Comparison of ENCODE assay signal across 8 cellular contexts in genomic region chr2:7037340-7038333, GRCh38.
DNase-seq lines count a peak whose midpoint lies in the region; FAIRE-seq and TF ChIP-seq lines count a peak whose summit lies in the region.

No MANE protein-coding gene starts in this region.

- H3K36me3 ChIP-seq in bronchial epithelial cell (ENCODE audit: control insufficient read depth, insufficient read depth, low read length): no peaks in the 10 kb centered on the region
- H3K36me3 ChIP-seq in kidney epithelial cell (ENCODE audit: control insufficient read depth, insufficient read depth, low read length): no peaks in the 10 kb centered on the region

- TF ChIP-seq POLR2A in NB4 (IDR thresholded peaks at IDR 0.05; ENCODE audit: extremely low read depth, insufficient read length): no peak

- no peak overlapping the region for H3K4me3 ChIP-seq in HFF-Myc (replicated peaks; ENCODE audit: low read depth, low read length)
- no peak overlapping the region for H3K4me3 ChIP-seq in NB4 (ENCODE audit: low read depth, low read length)
- no peak overlapping the region for H3K4me3 ChIP-seq in bronchial epithelial cell (ENCODE audit: low read depth, low read length)
- H3K4me3 ChIP-seq in kidney epithelial cell (ENCODE audit: low read depth, low read length): no peak overlapping the region

- peak; percentile 60 for FAIRE-seq in TTC549 (lab: Jason Lieb, UNC)
- FAIRE-seq in bronchial epithelial cell (lab: Jason Lieb, UNC): no peak

- peak; percentile 21 for DNase-seq in NCI-H345 (lab: John Stamatoyannopoulos, UW)
- DNase-seq in NCI-H345 treated with DMSO at 0.1 percent for 48 hours (lab: John Stamatoyannopoulos, UW; ENCODE audit: unreplicated experiment): no peak
- peak; percentile 84 for DNase-seq in HFF-Myc (ENCODE audit: extremely low read depth, low read depth)
- peak; percentile 78 for DNase-seq in NB4 (ENCODE audit: low read depth)
- DNase-seq in bronchial epithelial cell (ENCODE audit: low read depth): peak; percentile 8
- DNase-seq in kidney epithelial cell (ENCODE audit: low read depth): no peak
- peak; percentile 38 to 44 for DNase-seq in stimulated activated CD4-positive, alpha-beta T cell treated with anti-CD3 and anti-CD28 coated beads, Interleukin-4, amount 100 ng/mL, for 4 hours

- TF ChIP-seq CTCF in HFF-Myc (IDR thresholded peaks at IDR 0.05; ENCODE audit: low read depth, low read length, missing control alignments): peak; percentile 87
- peak; percentile 89 for TF ChIP-seq CTCF in NB4 (IDR thresholded peaks at IDR 0.05; ENCODE audit: low read depth, low read length)
- TF ChIP-seq CTCF in bronchial epithelial cell (IDR thresholded peaks at IDR 0.05; ENCODE audit: insufficient read depth, low read length, severe bottlenecking): peak; percentile 59
- TF ChIP-seq CTCF in kidney epithelial cell (IDR thresholded peaks at IDR 0.05; ENCODE audit: insufficient read depth, low read length, poor library complexity, severe bottlenecking): peak; percentile 80

- H3K27me3 ChIP-seq in bronchial epithelial cell (ENCODE audit: control insufficient read depth, insufficient read depth, low read length): no peaks in the 10 kb centered on the region
- H3K27me3 ChIP-seq in kidney epithelial cell (ENCODE audit: control insufficient read depth, insufficient read depth, low read length): no peaks in the 10 kb centered on the region

Comparison
In these comparisons a context has a peak if more than half of its experiments do, and no peak if none do; other contexts are left out.
1. DNase-seq: peak in NCI-H345 (single experiment), HFF-Myc (single experiment), NB4 (single experiment), bronchial epithelial cell (single experiment) and stimulated activated CD4-positive, alpha-beta T cell treated with anti-CD3 and anti-CD28 coated beads, Interleukin-4, amount 100 ng/mL, for 4 hours (2 of 2); none in NCI-H345 treated with DMSO at 0.1 percent for 48 hours (single experiment) and kidney epithelial cell (single experiment).
2. Peak in every context shown above with its lines, with median percentiles within 50 percentile points of each other: CTCF ChIP-seq.